In the genomic region with DNA sequence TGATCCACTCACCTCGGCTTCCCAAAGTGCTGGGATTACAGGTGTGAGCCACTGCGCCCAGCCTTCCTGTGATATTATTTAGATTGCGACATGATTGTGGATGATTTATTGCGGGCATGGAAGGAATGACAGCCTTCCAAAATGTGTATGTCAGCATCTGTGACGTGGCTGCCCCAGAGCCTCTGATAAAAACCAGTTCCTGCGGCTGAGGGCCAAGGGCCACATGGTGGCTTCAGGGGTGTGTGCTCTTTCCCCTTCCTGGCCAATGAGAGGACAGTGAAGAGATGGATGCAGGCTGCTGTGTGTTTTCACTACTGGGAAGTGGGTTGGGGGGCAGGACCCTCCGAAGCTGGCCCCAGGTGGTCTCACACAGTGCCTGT, we compare ENCODE assay signal across 1 cellular context.
TF ChIP-seq lines count a peak whose summit lies in the region.

No MANE protein-coding gene starts in this region.

TF ChIP-seq in H1, 55 proteins besides CTCF, POLR2A, EP300 and RAD21:
- TF ChIP-seq, protein P1, sequence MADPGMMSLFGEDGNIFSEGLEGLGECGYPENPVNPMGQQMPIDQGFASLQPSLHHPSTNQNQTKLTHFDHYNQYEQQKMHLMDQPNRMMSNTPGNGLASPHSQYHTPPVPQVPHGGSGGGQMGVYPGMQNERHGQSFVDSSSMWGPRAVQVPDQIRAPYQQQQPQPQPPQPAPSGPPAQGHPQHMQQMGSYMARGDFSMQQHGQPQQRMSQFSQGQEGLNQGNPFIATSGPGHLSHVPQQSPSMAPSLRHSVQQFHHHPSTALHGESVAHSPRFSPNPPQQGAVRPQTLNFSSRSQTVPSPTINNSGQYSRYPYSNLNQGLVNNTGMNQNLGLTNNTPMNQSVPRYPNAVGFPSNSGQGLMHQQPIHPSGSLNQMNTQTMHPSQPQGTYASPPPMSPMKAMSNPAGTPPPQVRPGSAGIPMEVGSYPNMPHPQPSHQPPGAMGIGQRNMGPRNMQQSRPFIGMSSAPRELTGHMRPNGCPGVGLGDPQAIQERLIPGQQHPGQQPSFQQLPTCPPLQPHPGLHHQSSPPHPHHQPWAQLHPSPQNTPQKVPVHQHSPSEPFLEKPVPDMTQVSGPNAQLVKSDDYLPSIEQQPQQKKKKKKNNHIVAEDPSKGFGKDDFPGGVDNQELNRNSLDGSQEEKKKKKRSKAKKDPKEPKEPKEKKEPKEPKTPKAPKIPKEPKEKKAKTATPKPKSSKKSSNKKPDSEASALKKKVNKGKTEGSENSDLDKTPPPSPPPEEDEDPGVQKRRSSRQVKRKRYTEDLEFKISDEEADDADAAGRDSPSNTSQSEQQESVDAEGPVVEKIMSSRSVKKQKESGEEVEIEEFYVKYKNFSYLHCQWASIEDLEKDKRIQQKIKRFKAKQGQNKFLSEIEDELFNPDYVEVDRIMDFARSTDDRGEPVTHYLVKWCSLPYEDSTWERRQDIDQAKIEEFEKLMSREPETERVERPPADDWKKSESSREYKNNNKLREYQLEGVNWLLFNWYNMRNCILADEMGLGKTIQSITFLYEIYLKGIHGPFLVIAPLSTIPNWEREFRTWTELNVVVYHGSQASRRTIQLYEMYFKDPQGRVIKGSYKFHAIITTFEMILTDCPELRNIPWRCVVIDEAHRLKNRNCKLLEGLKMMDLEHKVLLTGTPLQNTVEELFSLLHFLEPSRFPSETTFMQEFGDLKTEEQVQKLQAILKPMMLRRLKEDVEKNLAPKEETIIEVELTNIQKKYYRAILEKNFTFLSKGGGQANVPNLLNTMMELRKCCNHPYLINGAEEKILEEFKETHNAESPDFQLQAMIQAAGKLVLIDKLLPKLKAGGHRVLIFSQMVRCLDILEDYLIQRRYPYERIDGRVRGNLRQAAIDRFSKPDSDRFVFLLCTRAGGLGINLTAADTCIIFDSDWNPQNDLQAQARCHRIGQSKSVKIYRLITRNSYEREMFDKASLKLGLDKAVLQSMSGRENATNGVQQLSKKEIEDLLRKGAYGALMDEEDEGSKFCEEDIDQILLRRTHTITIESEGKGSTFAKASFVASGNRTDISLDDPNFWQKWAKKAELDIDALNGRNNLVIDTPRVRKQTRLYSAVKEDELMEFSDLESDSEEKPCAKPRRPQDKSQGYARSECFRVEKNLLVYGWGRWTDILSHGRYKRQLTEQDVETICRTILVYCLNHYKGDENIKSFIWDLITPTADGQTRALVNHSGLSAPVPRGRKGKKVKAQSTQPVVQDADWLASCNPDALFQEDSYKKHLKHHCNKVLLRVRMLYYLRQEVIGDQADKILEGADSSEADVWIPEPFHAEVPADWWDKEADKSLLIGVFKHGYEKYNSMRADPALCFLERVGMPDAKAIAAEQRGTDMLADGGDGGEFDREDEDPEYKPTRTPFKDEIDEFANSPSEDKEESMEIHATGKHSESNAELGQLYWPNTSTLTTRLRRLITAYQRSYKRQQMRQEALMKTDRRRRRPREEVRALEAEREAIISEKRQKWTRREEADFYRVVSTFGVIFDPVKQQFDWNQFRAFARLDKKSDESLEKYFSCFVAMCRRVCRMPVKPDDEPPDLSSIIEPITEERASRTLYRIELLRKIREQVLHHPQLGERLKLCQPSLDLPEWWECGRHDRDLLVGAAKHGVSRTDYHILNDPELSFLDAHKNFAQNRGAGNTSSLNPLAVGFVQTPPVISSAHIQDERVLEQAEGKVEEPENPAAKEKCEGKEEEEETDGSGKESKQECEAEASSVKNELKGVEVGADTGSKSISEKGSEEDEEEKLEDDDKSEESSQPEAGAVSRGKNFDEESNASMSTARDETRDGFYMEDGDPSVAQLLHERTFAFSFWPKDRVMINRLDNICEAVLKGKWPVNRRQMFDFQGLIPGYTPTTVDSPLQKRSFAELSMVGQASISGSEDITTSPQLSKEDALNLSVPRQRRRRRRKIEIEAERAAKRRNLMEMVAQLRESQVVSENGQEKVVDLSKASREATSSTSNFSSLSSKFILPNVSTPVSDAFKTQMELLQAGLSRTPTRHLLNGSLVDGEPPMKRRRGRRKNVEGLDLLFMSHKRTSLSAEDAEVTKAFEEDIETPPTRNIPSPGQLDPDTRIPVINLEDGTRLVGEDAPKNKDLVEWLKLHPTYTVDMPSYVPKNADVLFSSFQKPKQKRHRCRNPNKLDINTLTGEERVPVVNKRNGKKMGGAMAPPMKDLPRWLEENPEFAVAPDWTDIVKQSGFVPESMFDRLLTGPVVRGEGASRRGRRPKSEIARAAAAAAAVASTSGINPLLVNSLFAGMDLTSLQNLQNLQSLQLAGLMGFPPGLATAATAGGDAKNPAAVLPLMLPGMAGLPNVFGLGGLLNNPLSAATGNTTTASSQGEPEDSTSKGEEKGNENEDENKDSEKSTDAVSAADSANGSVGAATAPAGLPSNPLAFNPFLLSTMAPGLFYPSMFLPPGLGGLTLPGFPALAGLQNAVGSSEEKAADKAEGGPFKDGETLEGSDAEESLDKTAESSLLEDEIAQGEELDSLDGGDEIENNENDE (IDR thresholded peaks at IDR 0.05; ENCODE audit: insufficient replicate concordance, low read length), result no peak
- no peak for TF ChIP-seq SP1 (IDR thresholded peaks at IDR 0.05; ENCODE audit: low read depth, low read length)
- TF ChIP-seq, protein P2, sequence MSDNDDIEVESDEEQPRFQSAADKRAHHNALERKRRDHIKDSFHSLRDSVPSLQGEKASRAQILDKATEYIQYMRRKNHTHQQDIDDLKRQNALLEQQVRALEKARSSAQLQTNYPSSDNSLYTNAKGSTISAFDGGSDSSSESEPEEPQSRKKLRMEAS (IDR thresholded peaks at IDR 0.05), result no peak
- TF ChIP-seq RBBP5 (IDR thresholded peaks at IDR 0.05; ENCODE audit: borderline replicate concordance, low read depth, low read length), result no peak
- no peak for TF ChIP-seq EZH2 (IDR thresholded peaks at IDR 0.05; ENCODE audit: low read depth, low read length, severe bottlenecking)
- TF ChIP-seq GABPA (IDR thresholded peaks at IDR 0.05; ENCODE audit: borderline replicate concordance, insufficient read depth, low read length), result no peak
- no peak for TF ChIP-seq EGR1 (IDR thresholded peaks at IDR 0.05; ENCODE audit: borderline replicate concordance, low read depth, low read length)
- TF ChIP-seq ZNF274 (IDR thresholded peaks at IDR 0.05; ENCODE audit: borderline replicate concordance, extremely low read depth, low read length), result no peak
- no peak for TF ChIP-seq SIRT6 (IDR thresholded peaks at IDR 0.05; ENCODE audit: low read length)
- TF ChIP-seq CREB1 (IDR thresholded peaks at IDR 0.05), result no peak
- TF ChIP-seq, protein P3, sequence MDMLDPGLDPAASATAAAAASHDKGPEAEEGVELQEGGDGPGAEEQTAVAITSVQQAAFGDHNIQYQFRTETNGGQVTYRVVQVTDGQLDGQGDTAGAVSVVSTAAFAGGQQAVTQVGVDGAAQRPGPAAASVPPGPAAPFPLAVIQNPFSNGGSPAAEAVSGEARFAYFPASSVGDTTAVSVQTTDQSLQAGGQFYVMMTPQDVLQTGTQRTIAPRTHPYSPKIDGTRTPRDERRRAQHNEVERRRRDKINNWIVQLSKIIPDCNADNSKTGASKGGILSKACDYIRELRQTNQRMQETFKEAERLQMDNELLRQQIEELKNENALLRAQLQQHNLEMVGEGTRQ (IDR thresholded peaks at IDR 0.05; ENCODE audit: low read length), result no peak
